25 cellular contexts compared by ENCODE assay signal in the genomic region with DNA sequence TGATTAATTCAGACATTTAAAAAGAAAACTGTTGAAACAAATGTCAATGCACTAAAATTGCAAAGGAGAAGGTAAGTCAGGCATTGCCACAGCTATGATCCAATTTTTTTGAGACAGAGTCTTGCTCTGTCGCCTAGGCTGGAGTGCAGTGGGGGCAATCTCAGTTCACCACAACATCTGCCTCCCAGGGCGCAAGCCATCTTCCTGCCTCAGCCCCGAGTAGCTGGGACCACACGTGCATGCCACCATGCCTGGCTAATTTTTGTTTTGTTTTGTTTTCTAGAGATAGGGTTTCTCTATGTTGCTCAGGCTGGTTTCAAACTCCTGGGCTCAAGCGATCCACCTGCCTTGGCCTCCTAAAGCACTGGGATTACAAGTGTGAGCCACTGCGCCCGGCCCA.
"Had no signal": no experiment of that assay in that cellular context is flagged by ENCODE, and none has a peak within 500 bp of the region (broad histone marks: within the 10 kb centered on the region; RNA-seq: fewer than 3 reads in every experiment).

No MANE protein-coding gene starts in this region.

- ATAC-seq: natural killer cell treated with Interleukin-12 subunit alpha and Interleukin-12 subunit beta and Interleukin-15 and Interleukin-18, amount 100 ng/mL, for 72 hours; pancreas; psoas muscle; right cardiac atrium; right lobe of liver; stimulated activated effector memory CD8-positive, alpha-beta T cell treated with anti-CD3 and anti-CD28 coated beads, Interleukin-12 subunit alpha, Interleukin-12 subunit beta, amount 100 ng/mL, for 72 hours; stimulated activated naive B cell treated with anti-CD40 and anti-IgM and Interleukin-4, amounts not matched to agents 10 μg/mL and 1 μg/mL and 100 μg/mL, for 72 hours had no signal

- H3K36me3 ChIP-seq: neutrophil, pancreas, right lobe of liver, sigmoid colon, stomach, thoracic aorta, thyroid gland, tibial nerve, upper lobe of left lung, vagina had no signal

- H3K4me1 ChIP-seq: pancreas, psoas muscle, right lobe of liver, sigmoid colon, stomach, thyroid gland, tibial nerve, upper lobe of left lung, vagina had no signal

- H3K4me3 ChIP-seq: pancreas, psoas muscle, right lobe of liver, sigmoid colon, stomach, thoracic aorta, thyroid gland, tibial nerve, upper lobe of left lung, vagina had no signal

- H3K27me3 ChIP-seq: pancreas, right lobe of liver, sigmoid colon, stomach, thyroid gland, tibial nerve, upper lobe of left lung, vagina had no signal

- H3K27ac ChIP-seq: neutrophil, pancreas, psoas muscle, right lobe of liver, sigmoid colon, stomach, thoracic aorta, thyroid gland, tibial nerve, upper lobe of left lung, vagina had no signal

- H3K9me3 ChIP-seq: neutrophil, pancreas, psoas muscle, right lobe of liver, sigmoid colon, stomach, thoracic aorta, thyroid gland, tibial nerve, upper lobe of left lung, vagina had no signal

- DNase-seq: nephron progenitor cell; nucleus accumbens; pancreas; posterior cingulate gyrus; psoas muscle; right cardiac atrium; right lobe of liver; sigmoid colon; small intestine; stimulated activated CD4-positive, alpha-beta T cell treated with anti-CD3 and anti-CD28 coated beads, Interleukin-15, amount 100 ng/mL, for 24 hours; stimulated activated CD4-positive, alpha-beta T cell treated with anti-CD3 and anti-CD28 coated beads, Interleukin-2, amount 100 ng/mL, for 24 hours; stimulated activated CD4-positive, alpha-beta T cell treated with anti-CD3 and anti-CD28 coated beads, Interleukin-2, amount 100 ng/mL, for 48 hours; stimulated activated CD4-positive, alpha-beta T cell treated with anti-CD3 and anti-CD28 coated beads, Interleukin-4, amount 100 ng/mL, for 24 hours; stimulated activated naive B cell treated with anti-CD40 and anti-IgM and Interleukin-4, amounts not matched to agents 10 μg/mL and 1 μg/mL and 100 μg/mL, for 72 hours; stimulated activated naive CD4-positive, alpha-beta T cell treated with Interleukin-2 at 50 U/mL for 16 hours; stomach; thyroid gland; trophoblast cell; upper lobe of left lung had no signal
